14 cellular contexts compared by ENCODE assay signal in the genomic region with DNA sequence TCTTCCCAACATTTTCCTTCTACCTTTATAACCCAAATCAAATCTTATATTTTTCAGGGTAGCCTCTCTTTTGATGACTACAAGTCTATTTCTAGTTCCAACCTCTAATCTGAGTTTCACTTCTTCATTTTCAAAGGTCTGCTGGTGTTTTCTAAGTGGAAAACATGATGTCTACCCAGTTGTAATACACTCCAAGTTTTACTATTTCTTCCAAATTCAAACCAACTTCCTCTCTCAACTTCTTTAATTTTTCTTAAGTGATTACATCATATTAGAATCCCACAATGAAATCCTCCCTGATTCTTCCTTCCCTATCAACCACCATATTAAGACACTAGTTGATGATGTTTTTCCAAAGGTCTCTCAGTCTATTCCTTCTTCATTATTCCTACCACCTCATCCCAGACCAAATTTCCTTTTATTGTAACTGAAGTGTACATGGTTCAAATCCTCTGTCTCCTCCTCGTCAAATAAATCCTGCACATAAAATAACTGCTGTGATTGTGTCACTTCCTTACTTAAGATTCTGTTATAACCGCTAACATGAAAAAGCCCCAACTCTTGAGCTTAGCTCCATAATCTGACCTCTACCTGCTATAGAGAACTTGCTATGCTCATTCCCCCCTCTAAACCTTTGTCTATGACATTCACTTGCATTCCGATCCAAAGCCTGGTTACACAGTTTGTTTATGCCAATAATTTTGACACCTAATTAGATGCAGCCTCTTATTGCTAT. TPM values are rescaled to one million over a fixed set of nuclear protein-coding genes. Genes with fewer than 3 reads are reported as not detected.
DNase-seq lines count a peak whose midpoint lies in the region; ATAC-seq and TF ChIP-seq lines count a peak whose summit lies in the region.
"Had no signal": no experiment of that assay in that cellular context is flagged by ENCODE, and none has a peak within 500 bp of the region (broad histone marks: within the 10 kb centered on the region; RNA-seq: fewer than 3 reads in every experiment).

No MANE protein-coding gene starts in this region.

- peak; percentile 49 for DNase-seq in MM.1S
- DNase-seq in naive B cell: peak; percentile 53
- no peak for DNase-seq in activated CD8-positive, alpha-beta T cell treated with anti-CD3 and anti-CD28 coated beads, Interleukin-2, amount 10 ng/mL, durations not matched to agents 7 days and 5 days
- DNase-seq in HuH-7.5 (ENCODE audit: low spot score): no peak
- no peak for DNase-seq in stimulated activated CD4-positive, alpha-beta T cell treated with anti-CD3 and anti-CD28 coated beads, Interleukin-2, amount 100 ng/mL, for 48 hours
- DNase-seq: glutamatergic neuron had no signal

- no peaks in the 10 kb centered on the region for H3K9me3 ChIP-seq in MM.1S (replicated peaks; ENCODE audit: insufficient read depth, low read length)

- no peaks in the 10 kb centered on the region for H3K9me2 ChIP-seq in MM.1S (replicated peaks; ENCODE audit: insufficient read depth, low read length)

- H3K4me1 Mint-ChIP-seq in naive B cell: peaks cover 18 to 27% (median 24%) of the 10 kb centered on the region in 3 donors
- H3K4me1 Mint-ChIP-seq in activated CD8-positive, alpha-beta T cell treated with anti-CD3 and anti-CD28 coated beads, Interleukin-2, amount 10 ng/mL, durations not matched to agents 7 days and 5 days (ENCODE audit: low read depth): no peaks in the 10 kb centered on the region
- no peaks in the 10 kb centered on the region for H3K4me1 Mint-ChIP-seq in activated T-helper 17 cell treated with anti-CD3 and anti-CD28 coated beads, Interleukin-2, amount 50 U/mL, for 72 hours

- peak overlapping the region; percentile 21; the same call in 1 of the 2 replicates for H3K27ac ChIP-seq in MM.1S (ENCODE audit: low read length)
- H3K27ac ChIP-seq: coronary artery had no signal

- peak overlapping the region in 6 of 8 donors; percentile 0 to 72 (median 36) for H3K4me3 Mint-ChIP-seq in naive B cell
- H3K4me3 Mint-ChIP-seq in activated CD8-positive, alpha-beta T cell treated with anti-CD3 and anti-CD28 coated beads, Interleukin-2, amount 10 ng/mL, durations not matched to agents 7 days and 5 days: no peak overlapping the region
- no peak overlapping the region for H3K4me3 Mint-ChIP-seq in activated T-helper 17 cell treated with anti-CD3 and anti-CD28 coated beads, Interleukin-2, amount 50 U/mL, for 72 hours

- TF ChIP-seq CTCF in MM.1S (IDR thresholded peaks at IDR 0.05; ENCODE audit: low read length): no peak

- no peak overlapping the region for H3K9ac ChIP-seq in MM.1S (ENCODE audit: low read length)

- no peaks in the 10 kb centered on the region for H3K36me3 ChIP-seq in MM.1S (replicated peaks; ENCODE audit: insufficient read depth, low read length)

- H3K27me3 ChIP-seq in MM.1S (replicated peaks; ENCODE audit: insufficient read depth, low read length): no peaks in the 10 kb centered on the region

- H3K4me2 ChIP-seq in MM.1S (ENCODE audit: low read depth, low read length): peak overlapping the region; percentile 1; the same call in 1 of the 2 replicates

- H2AFZ ChIP-seq in MM.1S (ENCODE audit: low read length): no peak overlapping the region

- no peaks in the 10 kb centered on the region for H4K20me1 ChIP-seq in MM.1S (ENCODE audit: insufficient read depth, low read length)

- CTCF ChIA-PET in activated CD8-positive, alpha-beta T cell treated with anti-CD3 and anti-CD28 coated beads, Interleukin-2, amount 10 ng/mL, durations not matched to agents 7 days and 5 days (lab: Charles Lee): no interaction called here

- H3K4me1 ChIP-seq in MM.1S (ENCODE audit: low read length): peaks cover 16% of the 10 kb centered on the region

- peaks cover 0 to 7% (median 2%) of the 10 kb centered on the region in 7 donors for H3K9me3 Mint-ChIP-seq in naive B cell
- H3K9me3 Mint-ChIP-seq in activated CD8-positive, alpha-beta T cell treated with anti-CD3 and anti-CD28 coated beads, Interleukin-2, amount 10 ng/mL, durations not matched to agents 7 days and 5 days (ENCODE audit: insufficient read depth): no peaks in the 10 kb centered on the region
- H3K9me3 Mint-ChIP-seq in activated T-helper 17 cell treated with anti-CD3 and anti-CD28 coated beads, Interleukin-2, amount 50 U/mL, for 72 hours: no peaks in the 10 kb centered on the region

- no peaks in the 10 kb centered on the region for H3K36me3 Mint-ChIP-seq in naive B cell
- no peaks in the 10 kb centered on the region for H3K36me3 Mint-ChIP-seq in activated CD8-positive, alpha-beta T cell treated with anti-CD3 and anti-CD28 coated beads, Interleukin-2, amount 10 ng/mL, durations not matched to agents 7 days and 5 days (ENCODE audit: low read depth)
- H3K36me3 Mint-ChIP-seq in activated T-helper 17 cell treated with anti-CD3 and anti-CD28 coated beads, Interleukin-2, amount 50 U/mL, for 72 hours (ENCODE audit: low read depth): no peaks in the 10 kb centered on the region
- H3K36me3 Mint-ChIP-seq: IgD-negative memory B cell had no signal

- no peaks in the 10 kb centered on the region for H3K27me3 Mint-ChIP-seq in naive B cell
- no peaks in the 10 kb centered on the region for H3K27me3 Mint-ChIP-seq in activated CD8-positive, alpha-beta T cell treated with anti-CD3 and anti-CD28 coated beads, Interleukin-2, amount 10 ng/mL, durations not matched to agents 7 days and 5 days (ENCODE audit: low read depth)
- no peaks in the 10 kb centered on the region for H3K27me3 Mint-ChIP-seq in activated T-helper 17 cell treated with anti-CD3 and anti-CD28 coated beads, Interleukin-2, amount 50 U/mL, for 72 hours
- H3K27me3 Mint-ChIP-seq: IgD-negative memory B cell had no signal

- POLR2A ChIA-PET in activated CD8-positive, alpha-beta T cell treated with anti-CD3 and anti-CD28 coated beads, Interleukin-2, amount 10 ng/mL, durations not matched to agents 7 days and 5 days (lab: Charles Lee): no interaction called here

- H3K4me3 ChIP-seq in MM.1S (ENCODE audit: low read length): no peak overlapping the region
- H3K4me3 ChIP-seq: coronary artery had no signal

- ATAC-seq in GM18858 (IDR thresholded peaks at IDR 0.05; ENCODE audit: unreplicated experiment): peak; percentile 89
- peak; percentile 75 for ATAC-seq in HG02642 (IDR thresholded peaks at IDR 0.05; ENCODE audit: poor library complexity, unreplicated experiment)
- ATAC-seq in naive B cell (ENCODE audit: low read depth in 2 of 2): peak; percentile 85 to 88
- no peak for ATAC-seq in activated CD8-positive, alpha-beta T cell treated with anti-CD3 and anti-CD28 coated beads, Interleukin-2, amount 10 ng/mL, durations not matched to agents 7 days and 5 days
- no peak for ATAC-seq in activated T-helper 17 cell treated with anti-CD3 and anti-CD28 coated beads, Interleukin-2, amount 50 U/mL, for 72 hours (replicated peaks)

- peak overlapping the region; percentile 38 to 92 (median 84) for H3K27ac Mint-ChIP-seq in naive B cell
- H3K27ac Mint-ChIP-seq in activated CD8-positive, alpha-beta T cell treated with anti-CD3 and anti-CD28 coated beads, Interleukin-2, amount 10 ng/mL, durations not matched to agents 7 days and 5 days: no peak overlapping the region
- no peak overlapping the region for H3K27ac Mint-ChIP-seq in activated T-helper 17 cell treated with anti-CD3 and anti-CD28 coated beads, Interleukin-2, amount 50 U/mL, for 72 hours
- H3K27ac Mint-ChIP-seq: IgD-negative memory B cell had no signal

- H3F3A ChIP-seq in MM.1S (ENCODE audit: insufficient read depth, low read length): no peaks in the 10 kb centered on the region

- no peaks in the 10 kb centered on the region for H3K79me2 ChIP-seq in MM.1S (ENCODE audit: low read length)

RNA-seq across cellular contexts. Expression of gene TAS2R38, which starts 12.7 kb away (rescaled TPM):
- polyA plus RNA-seq in naive B cell (ENCODE audit: low read depth in 6 of 6): not detected
- not detected for total RNA-seq in activated CD8-positive, alpha-beta T cell treated with anti-CD3 and anti-CD28 coated beads, Interleukin-2, amount 10 ng/mL, durations not matched to agents 7 days and 5 days
- total RNA-seq in activated T-helper 17 cell treated with anti-CD3 and anti-CD28 coated beads, Interleukin-2, amount 50 U/mL, for 72 hours: not detected
- total RNA-seq: NCI-H460; T-helper 1 cell treated with Interleukin-12 subunit alpha and Interleukin-12 subunit beta and Interleukin-4 antibody, amounts not matched to agents 30 ng/mL and 1 ng/mL, for 36 hours had no signal
- polyA plus RNA-seq: IgD-negative memory B cell had no signal

RNA-seq across cellular contexts. Expression of gene CLEC5A, which starts 14.1 kb away (rescaled TPM):
- polyA plus RNA-seq in naive B cell (ENCODE audit: low read depth in 6 of 6): under 1 TPM in 1 of 6 donors, not detected in 5; 0.08 TPM
- total RNA-seq in activated CD8-positive, alpha-beta T cell treated with anti-CD3 and anti-CD28 coated beads, Interleukin-2, amount 10 ng/mL, durations not matched to agents 7 days and 5 days: not detected
- not detected for total RNA-seq in activated T-helper 17 cell treated with anti-CD3 and anti-CD28 coated beads, Interleukin-2, amount 50 U/mL, for 72 hours
- total RNA-seq: NCI-H460; T-helper 1 cell treated with Interleukin-12 subunit alpha and Interleukin-12 subunit beta and Interleukin-4 antibody, amounts not matched to agents 30 ng/mL and 1 ng/mL, for 36 hours had no signal
- polyA plus RNA-seq: IgD-negative memory B cell had no signal

RNA-seq across cellular contexts. Expression of gene MGAM, which starts 34.8 kb away (rescaled TPM):
- under 1 TPM in 1 of 6 donors, not detected in 5; 0.09 TPM for polyA plus RNA-seq in naive B cell (ENCODE audit: low read depth in 6 of 6)
- total RNA-seq in activated CD8-positive, alpha-beta T cell treated with anti-CD3 and anti-CD28 coated beads, Interleukin-2, amount 10 ng/mL, durations not matched to agents 7 days and 5 days: not detected
- 1 to 10 TPM in 1 of 2 donors, under 1 TPM in 1; 0.06 to 1.4 TPM for total RNA-seq in activated T-helper 17 cell treated with anti-CD3 and anti-CD28 coated beads, Interleukin-2, amount 50 U/mL, for 72 hours
- total RNA-seq: NCI-H460; T-helper 1 cell treated with Interleukin-12 subunit alpha and Interleukin-12 subunit beta and Interleukin-4 antibody, amounts not matched to agents 30 ng/mL and 1 ng/mL, for 36 hours had no signal
- polyA plus RNA-seq: IgD-negative memory B cell had no signal

RNA-seq across cellular contexts. Expression of gene OR9A4, which starts 44.7 kb away (rescaled TPM):
- polyA plus RNA-seq in naive B cell (ENCODE audit: low read depth in 6 of 6): not detected
- total RNA-seq in activated CD8-positive, alpha-beta T cell treated with anti-CD3 and anti-CD28 coated beads, Interleukin-2, amount 10 ng/mL, durations not matched to agents 7 days and 5 days: not detected
- under 1 TPM in 1 of 2 donors, not detected in 1; 0.58 TPM for total RNA-seq in activated T-helper 17 cell treated with anti-CD3 and anti-CD28 coated beads, Interleukin-2, amount 50 U/mL, for 72 hours
- total RNA-seq: mononuclear cell; NCI-H460; T-helper 1 cell treated with Interleukin-12 subunit alpha and Interleukin-12 subunit beta and Interleukin-4 antibody, amounts not matched to agents 30 ng/mL and 1 ng/mL, for 36 hours had no signal
- polyA plus RNA-seq: IgD-negative memory B cell had no signal

Comparison
In these comparisons a context has a peak if more than half of its experiments do, and no peak if none do; other contexts are left out.
1. ATAC-seq: peak in GM18858 (single experiment), HG02642 (single experiment) and naive B cell (2 of 2); none in activated CD8-positive, alpha-beta T cell treated with anti-CD3 and anti-CD28 coated beads, Interleukin-2, amount 10 ng/mL, durations not matched to agents 7 days and 5 days (single experiment) and activated T-helper 17 cell treated with anti-CD3 and anti-CD28 coated beads, Interleukin-2, amount 50 U/mL, for 72 hours (single experiment).
2. DNase-seq: peak in MM.1S (single experiment) and naive B cell (single experiment); none in activated CD8-positive, alpha-beta T cell treated with anti-CD3 and anti-CD28 coated beads, Interleukin-2, amount 10 ng/mL, durations not matched to agents 7 days and 5 days (single experiment), HuH-7.5 (single experiment) and stimulated activated CD4-positive, alpha-beta T cell treated with anti-CD3 and anti-CD28 coated beads, Interleukin-2, amount 100 ng/mL, for 48 hours (0 of 2).
3. H3K27ac Mint-ChIP-seq: peak in naive B cell (6 of 6); none in activated CD8-positive, alpha-beta T cell treated with anti-CD3 and anti-CD28 coated beads, Interleukin-2, amount 10 ng/mL, durations not matched to agents 7 days and 5 days (single experiment) and activated T-helper 17 cell treated with anti-CD3 and anti-CD28 coated beads, Interleukin-2, amount 50 U/mL, for 72 hours (single experiment).
4. H3K4me3 Mint-ChIP-seq: peak in naive B cell (6 of 8); none in activated CD8-positive, alpha-beta T cell treated with anti-CD3 and anti-CD28 coated beads, Interleukin-2, amount 10 ng/mL, durations not matched to agents 7 days and 5 days (single experiment) and activated T-helper 17 cell treated with anti-CD3 and anti-CD28 coated beads, Interleukin-2, amount 50 U/mL, for 72 hours (single experiment).